9 cellular contexts compared by ENCODE assay signal in the genomic region with DNA sequence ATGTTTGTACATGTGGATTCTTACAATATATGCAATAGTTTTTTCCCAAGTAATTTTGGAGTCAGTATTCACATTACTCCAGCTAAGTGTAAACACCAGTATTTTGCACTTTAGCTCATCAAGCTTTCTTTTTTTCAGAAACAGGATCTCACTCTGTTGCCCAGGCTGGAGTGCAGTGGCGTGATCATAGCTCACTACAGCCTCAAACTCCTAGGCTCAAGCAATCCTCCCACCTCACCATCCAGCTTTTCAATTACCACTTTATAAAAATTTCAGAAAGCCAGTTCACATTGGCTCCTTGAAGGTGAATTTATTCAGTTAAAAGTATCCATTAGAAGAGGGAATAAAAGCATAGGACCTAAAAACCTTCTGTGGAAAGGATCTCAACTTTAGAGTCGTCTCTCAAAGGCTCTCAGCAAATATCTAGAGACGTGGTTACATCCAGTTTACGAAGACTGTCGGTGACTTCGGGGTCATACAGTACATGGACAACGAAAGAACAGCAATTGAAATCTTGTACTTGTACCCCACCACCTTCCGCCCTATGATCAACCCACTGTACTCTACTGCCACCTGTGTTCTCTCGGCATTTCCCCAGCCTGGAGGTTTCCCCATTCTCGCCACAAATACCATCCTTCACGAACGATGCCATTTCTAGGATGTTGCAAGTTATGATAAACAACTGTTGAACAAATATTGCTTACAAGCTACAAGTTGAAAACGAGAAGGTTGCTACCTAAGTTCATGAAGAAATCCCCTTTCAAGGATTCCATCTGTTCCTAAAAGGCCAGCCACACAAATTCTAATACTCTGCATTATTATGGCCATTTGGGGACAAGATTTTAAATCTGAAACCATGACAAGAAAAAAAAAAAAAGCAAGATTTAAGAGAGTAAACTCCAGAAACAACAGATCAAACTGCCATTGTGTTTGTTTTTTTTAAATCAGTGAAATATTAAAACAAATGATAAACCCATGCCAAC. TPM values are rescaled to one million over a fixed set of nuclear protein-coding genes. Genes with fewer than 3 reads are reported as not detected.
DNase-seq lines count a peak whose midpoint lies in the region; ATAC-seq and TF ChIP-seq lines count a peak whose summit lies in the region.
"Had no signal": no experiment of that assay in that cellular context is flagged by ENCODE, and none has a peak within 500 bp of the region (broad histone marks: within the 10 kb centered on the region; RNA-seq: fewer than 3 reads in every experiment).

No MANE protein-coding gene starts in this region.

- H3K27ac ChIP-seq in VCaP = peak overlapping the region; percentile 98; the same call in 1 of the 2 replicates
- H3K27ac ChIP-seq: neutrophil had no signal

- H3K4me3 Mint-ChIP-seq in activated CD8-positive, alpha-beta memory T cell treated with anti-CD3 and anti-CD28 coated beads, Interleukin-2, amount 10 ng/mL, durations not matched to agents 7 days and 5 days = peak overlapping the region; percentile 15
- H3K4me3 Mint-ChIP-seq in osteocyte (ENCODE audit: unreplicated experiment) = peak overlapping the region; percentile 89

- no peaks in the 10 kb centered on the region for H3K36me3 Mint-ChIP-seq in activated CD8-positive, alpha-beta memory T cell treated with anti-CD3 and anti-CD28 coated beads, Interleukin-2, amount 10 ng/mL, durations not matched to agents 7 days and 5 days
- peaks cover 3% of the 10 kb centered on the region for H3K36me3 Mint-ChIP-seq in osteocyte (ENCODE audit: unreplicated experiment)

- no peak for DNase-seq in activated CD8-positive, alpha-beta memory T cell treated with anti-CD3 and anti-CD28 coated beads, Interleukin-2, amount 10 ng/mL, durations not matched to agents 7 days and 5 days
- no peak for DNase-seq in activated CD8-positive, alpha-beta memory T cell treated with anti-CD3 and anti-CD28 coated beads, Interleukin-2, amount 50 U/mL, for 4 hours
- DNase-seq in globus pallidus (ENCODE audit: low spot score) = peak; percentile 80
- DNase-seq in osteocyte (ENCODE audit: extremely low spot score, unreplicated experiment) = no peak
- DNase-seq in AML-193 (lab: John Stamatoyannopoulos, UW) = no peak
- DNase-seq in activated CD4-positive, alpha-beta T cell treated with anti-CD3 and anti-CD28 coated beads for 4 hours = no peak

- CTCF ChIA-PET in activated CD8-positive, alpha-beta memory T cell treated with anti-CD3 and anti-CD28 coated beads, Interleukin-2, amount 10 ng/mL, durations not matched to agents 7 days and 5 days (lab: Charles Lee) = interaction anchor here (1.9 kb wide), 1 partner anchor 304 kb away, joined by 4 read pairs; no protein-coding TSS in a partner anchor

- H3K9me3 Mint-ChIP-seq in activated CD8-positive, alpha-beta memory T cell treated with anti-CD3 and anti-CD28 coated beads, Interleukin-2, amount 10 ng/mL, durations not matched to agents 7 days and 5 days (ENCODE audit: low read depth) = no peaks in the 10 kb centered on the region
- H3K9me3 Mint-ChIP-seq in osteocyte (ENCODE audit: unreplicated experiment) = no peaks in the 10 kb centered on the region

- ATAC-seq in activated CD8-positive, alpha-beta memory T cell treated with anti-CD3 and anti-CD28 coated beads, Interleukin-2, amount 10 ng/mL, durations not matched to agents 7 days and 5 days = no peak

- peaks cover 27% of the 10 kb centered on the region for H3K4me1 Mint-ChIP-seq in activated CD8-positive, alpha-beta memory T cell treated with anti-CD3 and anti-CD28 coated beads, Interleukin-2, amount 10 ng/mL, durations not matched to agents 7 days and 5 days
- peaks cover 56% of the 10 kb centered on the region for H3K4me1 Mint-ChIP-seq in osteocyte (ENCODE audit: unreplicated experiment)

- peaks cover 62% of the 10 kb centered on the region for H3K27me3 Mint-ChIP-seq in activated CD8-positive, alpha-beta memory T cell treated with anti-CD3 and anti-CD28 coated beads, Interleukin-2, amount 10 ng/mL, durations not matched to agents 7 days and 5 days
- H3K27me3 Mint-ChIP-seq in osteocyte (ENCODE audit: unreplicated experiment) = no peaks in the 10 kb centered on the region

- no peak overlapping the region for H3K27ac Mint-ChIP-seq in activated CD8-positive, alpha-beta memory T cell treated with anti-CD3 and anti-CD28 coated beads, Interleukin-2, amount 10 ng/mL, durations not matched to agents 7 days and 5 days
- H3K27ac Mint-ChIP-seq in osteocyte (ENCODE audit: unreplicated experiment) = peak overlapping the region; percentile 74

- TF ChIP-seq CTCF in LNCAP (IDR thresholded peaks at IDR 0.05) (peak; percentile 61), VCaP (conservative IDR thresholded peaks at IDR 0.05) (peak; percentile 83), osteocyte (IDR thresholded peaks at IDR 0.05) (peak; percentile 76)

RNA-seq across cellular contexts. Expression of a gene that starts 1.8 kb away (rescaled TPM):
- 10 to 100 TPM in 1 of 2 experiments, under 1 TPM in 1; 0.93 to 13.6 TPM for total RNA-seq in activated CD8-positive, alpha-beta memory T cell treated with anti-CD3 and anti-CD28 coated beads, Interleukin-2, amount 10 ng/mL, durations not matched to agents 7 days and 5 days
- total RNA-seq in osteocyte = 56.2 and 62.0 TPM in 2 replicates

RNA-seq across cellular contexts. Expression of a gene that starts 44.2 kb away (rescaled TPM):
- 1 to 10 TPM in 1 of 2 experiments, under 1 TPM in 1; 0.85 to 4.7 TPM for total RNA-seq in activated CD8-positive, alpha-beta memory T cell treated with anti-CD3 and anti-CD28 coated beads, Interleukin-2, amount 10 ng/mL, durations not matched to agents 7 days and 5 days
- total RNA-seq in osteocyte = 167 and 168 TPM in 2 replicates

Comparison
In these comparisons a context has a peak if more than half of its experiments do, and no peak if none do; other contexts are left out.
1. RNA of a gene that starts 44.2 kb away (total RNA-seq): 167 to 168 TPM in osteocyte; 0.85 to 4.7 TPM in activated CD8-positive, alpha-beta memory T cell treated with anti-CD3 and anti-CD28 coated beads, Interleukin-2, amount 10 ng/mL, durations not matched to agents 7 days and 5 days; every median in the first group is over 10 times any median in the second.
2. Peak in every context shown above with its lines, with median percentiles within 50 percentile points of each other: CTCF ChIP-seq.